12 cellular contexts compared by ENCODE assay signal in genomic region chr14:101000711-101001110, GRCh38.
"Had no signal": no experiment of that assay in that cellular context is flagged by ENCODE, and none has a peak within 500 bp of the region (broad histone marks: within the 10 kb centered on the region; RNA-seq: fewer than 3 reads in every experiment).

No MANE protein-coding gene starts in this region.

- ATAC-seq: mucosa of descending colon, natural killer cell had no signal

- H3K4me1 Mint-ChIP-seq: natural killer cell, neural crest cell had no signal

- H3K36me3 Mint-ChIP-seq: natural killer cell, type B pancreatic cell had no signal

- H3K4me3 Mint-ChIP-seq: natural killer cell, neural crest cell, type B pancreatic cell had no signal

- H3K27ac Mint-ChIP-seq: natural killer cell, type B pancreatic cell had no signal

- H3K9me3 Mint-ChIP-seq: type B pancreatic cell had no signal

- DNase-seq: effector CD8-positive, alpha-beta T cell; foreskin melanocyte; head of caudate nucleus; mucosa of descending colon; natural killer cell; ovary; small intestine; stimulated activated CD4-positive, alpha-beta T cell treated with anti-CD3 and anti-CD28 coated beads, Interleukin-2, amount 100 ng/mL, for 48 hours; stimulated activated naive CD8-positive, alpha-beta T cell treated with anti-CD3 and anti-CD28 coated beads, Interleukin-15, Interleukin-2, amounts not matched to agents 100 U/mL and 50 U/mL, for 24 hours; thyroid gland had no signal
